11 cellular contexts compared by ENCODE assay signal in the genomic region with DNA sequence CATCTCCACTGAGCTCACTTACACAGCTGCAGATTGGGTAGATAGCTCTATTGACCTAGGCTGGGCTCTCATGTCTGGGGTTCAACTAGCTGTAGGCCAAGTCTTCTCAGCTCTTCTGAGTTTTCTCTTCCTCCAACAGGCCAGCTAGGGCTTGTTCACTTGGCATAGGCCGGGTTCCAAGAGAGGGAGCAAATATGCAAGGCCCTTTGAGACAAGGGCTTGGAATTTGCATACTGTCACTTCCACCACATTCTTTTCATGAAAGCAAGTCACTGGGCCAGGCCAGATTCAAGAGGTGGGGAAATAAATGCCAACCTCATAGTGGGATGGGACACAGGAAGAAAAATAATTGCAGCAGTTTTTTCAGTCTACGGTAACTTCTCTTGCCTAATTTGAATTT. TPM values are rescaled to one million over a fixed set of nuclear protein-coding genes. Genes with fewer than 3 reads are reported as not detected.
DNase-seq lines count a peak whose midpoint lies in the region; ATAC-seq and TF ChIP-seq lines count a peak whose summit lies in the region.
"Had no signal": no experiment of that assay in that cellular context is flagged by ENCODE, and none has a peak within 500 bp of the region (broad histone marks: within the 10 kb centered on the region; RNA-seq: fewer than 3 reads in every experiment).

No MANE protein-coding gene starts in this region.

- in situ Hi-C loops in HAP-1 (cut with MboI; ENCODE audit: low sequenced_read_pairs) = no loop called here

- H3K36me3 ChIP-seq in HAP-1 (replicated peaks) = no peaks in the 10 kb centered on the region
- H3K36me3 ChIP-seq in mesenchymal stem cell (ENCODE audit: control insufficient read depth in 1 of 2, insufficient read depth in 2 of 2, low read depth in 1 of 2, low read length in 2 of 2) = peaks cover 7 to 52% of the 10 kb centered on the region in 2 experiments

- peaks cover 26% of the 10 kb centered on the region for H3K36me3 Mint-ChIP-seq in central memory CD8-positive, alpha-beta T cell (ENCODE audit: insufficient read depth)

- H3K4me3 ChIP-seq in HAP-1 = no peak overlapping the region
- H3K4me3 ChIP-seq in mesenchymal stem cell (ENCODE audit: insufficient read depth in 1 of 2, low read depth in 1 of 2, low read length in 2 of 2) = no peak overlapping the region
- H3K4me3 ChIP-seq in lower leg skin (ENCODE audit: low read depth, poor library complexity, severe bottlenecking) = no peak overlapping the region
- H3K4me3 ChIP-seq: BLaER1 had no signal

- H2BK12ac ChIP-seq in mesenchymal stem cell (ENCODE audit: low read length in 2 of 2) = no peak overlapping the region

- no peak overlapping the region for H3K23ac ChIP-seq in mesenchymal stem cell (ENCODE audit: low read length in 2 of 2)

- no peak for TF ChIP-seq POLR2A in lower leg skin (IDR thresholded peaks at IDR 0.05)

- no peak overlapping the region for H2AFZ ChIP-seq in mesenchymal stem cell (ENCODE audit: low read depth, low read length)

- no peak overlapping the region for H2BK120ac ChIP-seq in mesenchymal stem cell (ENCODE audit: low read depth, low read length)

- H4K8ac ChIP-seq in mesenchymal stem cell (ENCODE audit: low read length) = peak overlapping the region; percentile 4

- no peak overlapping the region for H4K91ac ChIP-seq in mesenchymal stem cell (ENCODE audit: low read length)

- H3K27me3 ChIP-seq in HAP-1 (ENCODE audit: low read depth) (peaks cover 3% of the 10 kb centered on the region; the same call in 1 of the 2 replicates), mesenchymal stem cell (ENCODE audit: control insufficient read depth in 1 of 2, insufficient read depth in 1 of 2, low read length in 2 of 2) (no peaks in the 10 kb centered on the region)
- H3K27me3 ChIP-seq: BLaER1 had no signal

- H2AK5ac ChIP-seq in mesenchymal stem cell (ENCODE audit: low read length, severe bottlenecking) = no peak overlapping the region

- H3K27me3 Mint-ChIP-seq in central memory CD8-positive, alpha-beta T cell = no peaks in the 10 kb centered on the region

- H3K4me3 Mint-ChIP-seq in central memory CD8-positive, alpha-beta T cell = no peak overlapping the region

- no peak overlapping the region for H2BK15ac ChIP-seq in mesenchymal stem cell (ENCODE audit: low read depth, poor library complexity, severe bottlenecking)

- H3K14ac ChIP-seq in mesenchymal stem cell (ENCODE audit: low read length in 2 of 2) = no peak overlapping the region

- H2BK5ac ChIP-seq in mesenchymal stem cell (ENCODE audit: low read depth, low read length, poor library complexity, severe bottlenecking) = no peak overlapping the region

- intact Hi-C loops in lower leg skin (cut with DNase I; ENCODE audit: low total_unique reads) = no loop called here

- DNase-seq in AG08396 (ENCODE audit: low spot score) = peak; percentile 47
- DNase-seq in HAP-1 (ENCODE audit: low spot score in 2 of 2) = peak; percentile 52 to 54
- no peak for DNase-seq in central memory CD8-positive, alpha-beta T cell (ENCODE audit: low spot score in 2 of 2)
- DNase-seq in mesenchymal stem cell = no peak
- DNase-seq in Kasumi-1 (lab: John Stamatoyannopoulos, UW) = no peak
- DNase-seq in RKO (ENCODE audit: low spot score) = no peak
- DNase-seq in lower leg skin (ENCODE audit: low spot score in 2 of 2) = no peak
- DNase-seq: NCI-H1436 treated with DMSO at 0.1 percent for 48 hours had no signal

- no peaks in the 10 kb centered on the region for H3K4me1 Mint-ChIP-seq in central memory CD8-positive, alpha-beta T cell

- no peaks in the 10 kb centered on the region for H3K9me3 Mint-ChIP-seq in central memory CD8-positive, alpha-beta T cell

- no peak for ATAC-seq in central memory CD8-positive, alpha-beta T cell (replicated peaks; ENCODE audit: extremely low read depth, poor library complexity, severe bottlenecking)
- ATAC-seq in HG02981 (IDR thresholded peaks at IDR 0.05; ENCODE audit: unreplicated experiment) = no peak

- WGBS in mesenchymal stem cell = 88% methylated on average over 1 of the region's 2 CpGs
- 52 to 55% methylated on average over 2 of the region's 2 CpGs for WGBS in lower leg skin, 2 donors

- no peak overlapping the region for H3K4me2 ChIP-seq in mesenchymal stem cell (ENCODE audit: low read length, poor library complexity, severe bottlenecking)
- H3K4me2 ChIP-seq: BLaER1 had no signal

- H3K27ac ChIP-seq in mesenchymal stem cell (ENCODE audit: low read length, poor library complexity, severe bottlenecking) = no peak overlapping the region
- H3K27ac ChIP-seq: BLaER1, HL-60 had no signal

- H3K4me1 ChIP-seq in HAP-1 = peaks cover 17% of the 10 kb centered on the region
- no peaks in the 10 kb centered on the region for H3K4me1 ChIP-seq in mesenchymal stem cell (ENCODE audit: control insufficient read depth, insufficient read depth, low read depth, low read length)

- H3K4ac ChIP-seq in mesenchymal stem cell (ENCODE audit: low read depth in 1 of 2, low read length in 2 of 2) = no peak overlapping the region

- H3K9ac ChIP-seq in mesenchymal stem cell (ENCODE audit: low read length) = no peak overlapping the region
- H3K9ac ChIP-seq: BLaER1 had no signal

- no peak overlapping the region for H3K18ac ChIP-seq in mesenchymal stem cell (ENCODE audit: low read depth in 1 of 2, low read length in 2 of 2)

- H3K79me1 ChIP-seq in mesenchymal stem cell (replicated peaks; ENCODE audit: low read length, poor library complexity, severe bottlenecking) = no peaks in the 10 kb centered on the region

- no peak for TF ChIP-seq CTCF in lower leg skin (IDR thresholded peaks at IDR 0.05)

- H3K27ac Mint-ChIP-seq in central memory CD8-positive, alpha-beta T cell (ENCODE audit: low read depth) = peak overlapping the region; percentile 55

- H3K9me3 ChIP-seq in HAP-1 = no peaks in the 10 kb centered on the region
- no peaks in the 10 kb centered on the region for H3K9me3 ChIP-seq in mesenchymal stem cell (ENCODE audit: control insufficient read depth, low read length)
- H3K9me3 ChIP-seq: BLaER1 had no signal

RNA-seq across cellular contexts. Expression of gene PIGB, which starts 25.2 kb away (rescaled TPM):
- polyA plus RNA-seq in mesenchymal stem cell (2013, experiment 1 of 2) = 17.1 TPM
- 17.9 TPM for polyA plus RNA-seq in mesenchymal stem cell (2013, experiment 2 of 2)
- 10 to 100 TPM in 2 of 4 donors, 1 to 10 TPM in 2; 5.1 to 14.8 (median 9.5) TPM for total RNA-seq in lower leg skin

RNA-seq across cellular contexts. Expression of gene PIGBOS1, which starts 25.3 kb away (rescaled TPM):
- 17.7 TPM for polyA plus RNA-seq in mesenchymal stem cell (2013, experiment 1 of 2)
- polyA plus RNA-seq in mesenchymal stem cell (2013, experiment 2 of 2) = 16.8 TPM
- 10 to 100 TPM; 10.4 to 30.4 (median 12.0) TPM for total RNA-seq in lower leg skin

RNA-seq across cellular contexts. Expression of gene RAB27A, which starts 54.6 kb away (rescaled TPM):
- polyA plus RNA-seq in mesenchymal stem cell (2013, experiment 1 of 2) = 22.8 TPM
- polyA plus RNA-seq in mesenchymal stem cell (2013, experiment 2 of 2) = 24.9 TPM
- 10 to 100 TPM in 1 of 4 donors, 1 to 10 TPM in 3; 6.2 to 11.9 (median 7.5) TPM for total RNA-seq in lower leg skin

Comparison
In these comparisons a context has a peak if more than half of its experiments do, and no peak if none do; other contexts are left out.
1. DNase-seq: peak in AG08396 (single experiment) and HAP-1 (2 of 2); none in central memory CD8-positive, alpha-beta T cell (0 of 2), mesenchymal stem cell (single experiment), Kasumi-1 (0 of 2), RKO (single experiment) and lower leg skin (0 of 2).